Comparison of ENCODE assay signal across 1 cellular context in genomic region chr5:62475072-62475471, GRCh38.
TF ChIP-seq lines count a peak whose summit lies in the region.

No MANE protein-coding gene starts in this region.

TF ChIP-seq in WTC11, 78 proteins besides CTCF, POLR2A, EP300 and RAD21 (continued from another document):
- TF ChIP-seq USF2 (CRISPR knock-in tag; IDR thresholded peaks at IDR 0.05), result no peak
- TF ChIP-seq SOX15 (CRISPR knock-in tag; IDR thresholded peaks at IDR 0.05), result no peak
- TF ChIP-seq ZNF532 (CRISPR knock-in tag; IDR thresholded peaks at IDR 0.05; ENCODE audit: borderline replicate concordance), result no peak
- no peak for TF ChIP-seq ARID4B (CRISPR knock-in tag; IDR thresholded peaks at IDR 0.05; ENCODE audit: borderline replicate concordance)
- TF ChIP-seq PRDM15 (CRISPR knock-in tag; IDR thresholded peaks at IDR 0.05), result no peak
- no peak for TF ChIP-seq AFF4 (CRISPR knock-in tag; IDR thresholded peaks at IDR 0.05; ENCODE audit: borderline replicate concordance)
- TF ChIP-seq ZNF416 (CRISPR knock-in tag; IDR thresholded peaks at IDR 0.05), result no peak
- TF ChIP-seq RELA (CRISPR knock-in tag; IDR thresholded peaks at IDR 0.05; ENCODE audit: borderline replicate concordance), result no peak
- TF ChIP-seq GRHL2 (CRISPR knock-in tag; IDR thresholded peaks at IDR 0.05; ENCODE audit: insufficient replicate concordance, severe bottlenecking), result no peak
- no peak for TF ChIP-seq NR2C2 (CRISPR knock-in tag; IDR thresholded peaks at IDR 0.05)
- no peak for TF ChIP-seq HMGA2 (CRISPR knock-in tag; IDR thresholded peaks at IDR 0.05)
- TF ChIP-seq TCF7 (CRISPR knock-in tag; IDR thresholded peaks at IDR 0.05; ENCODE audit: low read depth), result no peak
